ENCODE assay signal across 18 cellular contexts in genomic region chr20:10925767-10926166, GRCh38.
DNase-seq lines count a peak whose midpoint lies in the region; ATAC-seq and TF ChIP-seq lines count a peak whose summit lies in the region.
"Had no signal": no experiment of that assay in that cellular context is flagged by ENCODE, and none has a peak within 500 bp of the region (broad histone marks: within the 10 kb centered on the region; RNA-seq: fewer than 3 reads in every experiment).

No MANE protein-coding gene starts in this region.

- no peak overlapping the region for H3K4me2 ChIP-seq in PC-3 (ENCODE audit: low read length)

- TF ChIP-seq CTCF in PC-3 (conservative IDR thresholded peaks at IDR 0.05; ENCODE audit: low read depth, low read length) = no peak

- H3K27ac ChIP-seq in PC-3 (ENCODE audit: low read length) = no peak overlapping the region
- no peak overlapping the region for H3K27ac ChIP-seq in effector memory CD4-positive, alpha-beta T cell (ENCODE audit: insufficient read depth, low read length, poor library complexity, severe bottlenecking)
- H3K27ac ChIP-seq: RWPE1, SJSA1 had no signal

- intact Hi-C loops in PC-3 (cut with micrococcal nuclease) = loop anchor here (2.0 to 10.0 kb wide), 2 partner anchors 229 to 341 kb away; no protein-coding TSS in a partner anchor
- intact Hi-C loops in posterior vena cava (cut with DNase I) = no loop called here

- H3F3A ChIP-seq in PC-3 (ENCODE audit: low read length, unreplicated experiment) = no peaks in the 10 kb centered on the region

- BruUV-seq in PC-3 (replicated peaks; lab: Mats Ljungman, UMichigan) = no TSS peak

- no peaks in the 10 kb centered on the region for H3K79me2 ChIP-seq in PC-3 (ENCODE audit: low read length)

- no peaks in the 10 kb centered on the region for H3K9me2 ChIP-seq in PC-3 (replicated peaks; ENCODE audit: low read length)

- H2AFZ ChIP-seq in PC-3 (ENCODE audit: low read length) = no peak overlapping the region

- POLR2A ChIA-PET in PC-3 (lab: Charles Lee; ENCODE audit: unreplicated experiment) = no interaction called here

- no peak overlapping the region for H3K4me3 ChIP-seq in PC-3 (ENCODE audit: low read length)
- no peak overlapping the region for H3K4me3 ChIP-seq in effector memory CD4-positive, alpha-beta T cell (ENCODE audit: insufficient read depth, low read depth, low read length, poor library complexity, severe bottlenecking)
- H3K4me3 ChIP-seq: K562, SJSA1 had no signal

- H3K9ac ChIP-seq in PC-3 (ENCODE audit: low read length) = no peak overlapping the region

- no peaks in the 10 kb centered on the region for H3K27me3 ChIP-seq in PC-3 (ENCODE audit: low read length)
- no peaks in the 10 kb centered on the region for H3K27me3 ChIP-seq in effector memory CD4-positive, alpha-beta T cell (replicated peaks; ENCODE audit: control insufficient read depth, insufficient read depth, low read length, poor library complexity, severe bottlenecking)
- H3K27me3 ChIP-seq: SJSA1 had no signal

- DNase-seq in EH (ENCODE audit: low read depth) = peak; percentile 61
- DNase-seq in PC-3 = peak; percentile 29
- DNase-seq in dermis blood vessel endothelial cell = peak; percentile 80
- DNase-seq in iris pigment epithelial cell (ENCODE audit: low read depth) = peak; percentile 40
- no peak for DNase-seq in COLO829 (ENCODE audit: low spot score)
- DNase-seq in posterior vena cava (ENCODE audit: low spot score) = no peak
- DNase-seq in effector memory CD4-positive, alpha-beta T cell = no peak
- DNase-seq: CD4-positive, alpha-beta T cell; DMS153; MV-4-11; NCI-H1417 treated with DMSO at 0.1 percent for 48 hours; NCI-H187 treated with DMSO at 0.1 percent for 48 hours; NCI-H226; NCI-H524 treated with DMSO at 0.1 percent for 48 hours had no signal

- H3K36me3 ChIP-seq in PC-3 (ENCODE audit: low read depth, low read length) = no peaks in the 10 kb centered on the region
- H3K36me3 ChIP-seq in effector memory CD4-positive, alpha-beta T cell (ENCODE audit: control insufficient read depth, insufficient read depth, low read length) = no peaks in the 10 kb centered on the region
- H3K36me3 ChIP-seq: SJSA1 had no signal

- CTCF ChIA-PET in PC-3 (lab: Charles Lee) = no interaction called here

- H3K4me1 ChIP-seq in PC-3 (ENCODE audit: insufficient read depth, low read length) = peaks cover 45% of the 10 kb centered on the region
- no peaks in the 10 kb centered on the region for H3K4me1 ChIP-seq in effector memory CD4-positive, alpha-beta T cell (ENCODE audit: control insufficient read depth, insufficient read depth, low read length, poor library complexity, severe bottlenecking)

- ATAC-seq in PC-3 = no peak
- ATAC-seq in GM19452 (IDR thresholded peaks at IDR 0.05; ENCODE audit: unreplicated experiment) = no peak
- ATAC-seq: K562 had no signal

- no peaks in the 10 kb centered on the region for H3K9me3 ChIP-seq in PC-3 (ENCODE audit: low read length)
- H3K9me3 ChIP-seq in effector memory CD4-positive, alpha-beta T cell (ENCODE audit: control insufficient read depth, low read length) = no peaks in the 10 kb centered on the region
- H3K9me3 ChIP-seq: SJSA1 had no signal

- H4K20me1 ChIP-seq in PC-3 (ENCODE audit: low read length) = no peaks in the 10 kb centered on the region

Comparison
In these comparisons a context has a peak if more than half of its experiments do, and no peak if none do; other contexts are left out.
1. DNase-seq: peak in EH (single experiment), PC-3 (single experiment), dermis blood vessel endothelial cell (single experiment) and iris pigment epithelial cell (single experiment); none in COLO829 (single experiment), posterior vena cava (single experiment) and effector memory CD4-positive, alpha-beta T cell (0 of 3).